Comparison of ENCODE assay signal across 8 cellular contexts in the genomic region with DNA sequence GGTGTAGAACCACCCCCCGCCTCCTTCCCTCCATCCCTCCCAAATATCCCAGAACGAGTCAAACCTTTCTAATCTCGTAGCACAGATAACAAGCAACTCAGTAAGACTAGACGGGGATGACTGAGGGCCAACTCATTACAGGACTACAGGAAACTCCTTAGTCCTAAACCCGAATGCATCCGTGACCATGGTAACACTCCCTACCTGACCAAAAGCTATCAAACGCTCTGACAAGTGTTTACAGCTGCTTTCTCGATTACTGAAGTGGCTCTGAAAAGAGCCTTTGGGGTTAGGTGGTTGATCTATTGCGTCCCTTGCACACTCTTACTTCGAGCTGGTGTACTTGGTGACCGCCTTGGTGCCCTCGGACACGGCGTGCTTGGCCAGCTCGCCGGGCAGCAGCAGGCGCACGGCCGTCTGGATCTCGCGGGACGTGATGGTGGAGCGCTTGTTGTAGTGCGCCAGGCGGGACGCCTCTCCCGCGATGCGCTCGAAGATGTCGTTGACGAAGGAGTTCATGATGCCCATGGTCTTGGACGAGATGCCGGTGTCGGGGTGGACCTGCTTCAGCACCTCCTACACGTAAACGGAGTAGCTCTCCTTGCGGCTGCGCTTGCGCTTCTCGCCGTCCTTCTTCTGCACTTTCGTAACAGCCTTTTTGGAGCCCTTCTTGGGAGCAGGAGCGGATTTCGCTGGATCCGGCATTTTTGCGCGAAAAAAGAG.
A peak's percentile ranks its signal among the peaks of the same experiment; 100 is the strongest.
DNase-seq lines count a peak whose midpoint lies in the region; ATAC-seq and TF ChIP-seq lines count a peak whose summit lies in the region.
"Not testable (repeated sequence)": the region's sequence is repeated elsewhere in the genome, so short reads cannot be mapped to it uniquely, and the experiment has no call there.

No MANE protein-coding gene starts in this region.

- not testable (repeated sequence) for H3K27me3 Mint-ChIP-seq in activated CD4-positive, alpha-beta T cell treated with anti-CD3 and anti-CD28 coated beads, Interleukin-2, amount 10 ng/mL, durations not matched to agents 24 days and 14 days

- H3K36me3 Mint-ChIP-seq in activated CD4-positive, alpha-beta T cell treated with anti-CD3 and anti-CD28 coated beads, Interleukin-2, amount 10 ng/mL, durations not matched to agents 24 days and 14 days (ENCODE audit: low read depth), result not testable (repeated sequence)

- not testable (repeated sequence) for H3K9me3 Mint-ChIP-seq in activated CD4-positive, alpha-beta T cell treated with anti-CD3 and anti-CD28 coated beads, Interleukin-2, amount 10 ng/mL, durations not matched to agents 24 days and 14 days

- peak; percentile 28 for ATAC-seq in HG03064 (IDR thresholded peaks at IDR 0.05; ENCODE audit: low read depth, unreplicated experiment)

- peak overlapping the region; percentile 59 for H3K4me3 ChIP-seq in BE2C (ENCODE audit: low read depth, low read length)
- peak overlapping the region; percentile 37 to 44 for H3K4me3 ChIP-seq in cardiac fibroblast (replicated peaks in 1 of 2; ENCODE audit: low read depth in 2 of 2, low read length in 2 of 2)
- H3K4me3 ChIP-seq in fibroblast of villous mesenchyme (ENCODE audit: low read depth, low read length), result peak overlapping the region; percentile 55
- H3K4me3 ChIP-seq in kidney epithelial cell (ENCODE audit: low read depth, low read length), result peak overlapping the region; percentile 44
- peak overlapping the region; percentile 49 for H3K4me3 ChIP-seq in ovary

- H3K4me1 Mint-ChIP-seq in activated CD4-positive, alpha-beta T cell treated with anti-CD3 and anti-CD28 coated beads, Interleukin-2, amount 10 ng/mL, durations not matched to agents 24 days and 14 days, result not testable (repeated sequence)

- not testable (repeated sequence) for H3K27me3 ChIP-seq in BE2C; kidney epithelial cell (ENCODE audit: control insufficient read depth, insufficient read depth, low read length); ovary

- not testable (repeated sequence) for TF ChIP-seq CTCF in BE2C (IDR thresholded peaks at IDR 0.05; ENCODE audit: low read depth, low read length); cardiac fibroblast (IDR thresholded peaks at IDR 0.05; ENCODE audit: low read depth, low read length); fibroblast of villous mesenchyme (IDR thresholded peaks at IDR 0.05; ENCODE audit: insufficient read depth, low read depth, low read length); kidney epithelial cell (IDR thresholded peaks at IDR 0.05; ENCODE audit: insufficient read depth, low read length, poor library complexity, severe bottlenecking); ovary (IDR thresholded peaks at IDR 0.05)

- H3K4me1 ChIP-seq in BE2C; ovary (ENCODE audit: insufficient read depth): not testable (repeated sequence)

- not testable (repeated sequence) for H3K4me3 Mint-ChIP-seq in activated CD4-positive, alpha-beta T cell treated with anti-CD3 and anti-CD28 coated beads, Interleukin-2, amount 10 ng/mL, durations not matched to agents 24 days and 14 days

- H3K36me3 ChIP-seq in BE2C; kidney epithelial cell (ENCODE audit: control insufficient read depth, insufficient read depth, low read length); ovary: not testable (repeated sequence)

- DNase-seq in BE2C (peak; percentile 23), cardiac fibroblast (ENCODE audit: low read depth in 2 of 2) (peak; percentile 33 to 37), fibroblast of villous mesenchyme (ENCODE audit: low read depth) (peak; percentile 44), kidney epithelial cell (ENCODE audit: low read depth) (peak; percentile 2), ovary (peak; percentile 42 to 73 (median 62)), substantia nigra (lab: John Stamatoyannopoulos, UW) (peak in 26 of 49 donors; percentile 2 to 58 (median 20))
- peak; percentile 57 for DNase-seq in activated CD4-positive, alpha-beta T cell treated with anti-CD3 and anti-CD28 coated beads, Interleukin-2, amount 10 ng/mL, durations not matched to agents 24 days and 14 days

- 0 to 8% (median 5%) methylated on average over 16 to 42 of the region's 48 CpGs for WGBS in ovary, 3 donors

- TF ChIP-seq POLR2A in ovary (IDR thresholded peaks at IDR 0.05), result peak; percentile 28

- H3K9me3 ChIP-seq in BE2C, ovary: not testable (repeated sequence)

- not testable (repeated sequence) for H3K27ac ChIP-seq in ovary; substantia nigra (ENCODE audit: low read depth, low read length, poor library complexity, severe bottlenecking)

- TF ChIP-seq EP300 in ovary (IDR thresholded peaks at IDR 0.05), result not testable (repeated sequence)

- intact Hi-C loops in activated CD4-positive, alpha-beta T cell treated with anti-CD3 and anti-CD28 coated beads, Interleukin-2, amount 10 ng/mL, durations not matched to agents 24 days and 14 days (cut with micrococcal nuclease); ovary (cut with DNase I): not testable (repeated sequence)

- not testable (repeated sequence) for H3K27ac Mint-ChIP-seq in activated CD4-positive, alpha-beta T cell treated with anti-CD3 and anti-CD28 coated beads, Interleukin-2, amount 10 ng/mL, durations not matched to agents 24 days and 14 days

Comparison
In these comparisons a context has a peak if more than half of its experiments do, and no peak if none do; other contexts are left out.
1. DNase-seq: peak in every context shown above with its lines; median percentile 62 in ovary; 57 in activated CD4-positive, alpha-beta T cell treated with anti-CD3 and anti-CD28 coated beads, Interleukin-2, amount 10 ng/mL, durations not matched to agents 24 days and 14 days; 44 in fibroblast of villous mesenchyme; 35 in cardiac fibroblast; 23 in BE2C; 20 in substantia nigra; 2 in kidney epithelial cell.